1 cellular context compared by ENCODE assay signal in genomic region chr21:45014747-45015468, GRCh38.
TF ChIP-seq lines count a peak whose summit lies in the region.

No MANE protein-coding gene starts in this region.

TF ChIP-seq in WTC11, 78 proteins besides CTCF, POLR2A, EP300 and RAD21:
- TF ChIP-seq NR3C1 (CRISPR knock-in tag; conservative IDR thresholded peaks at IDR 0.05; ENCODE audit: low read depth), result no peak
- no peak for TF ChIP-seq TP53 (CRISPR knock-in tag; IDR thresholded peaks at IDR 0.05)
